1 cellular context compared by ENCODE assay signal in the genomic region with DNA sequence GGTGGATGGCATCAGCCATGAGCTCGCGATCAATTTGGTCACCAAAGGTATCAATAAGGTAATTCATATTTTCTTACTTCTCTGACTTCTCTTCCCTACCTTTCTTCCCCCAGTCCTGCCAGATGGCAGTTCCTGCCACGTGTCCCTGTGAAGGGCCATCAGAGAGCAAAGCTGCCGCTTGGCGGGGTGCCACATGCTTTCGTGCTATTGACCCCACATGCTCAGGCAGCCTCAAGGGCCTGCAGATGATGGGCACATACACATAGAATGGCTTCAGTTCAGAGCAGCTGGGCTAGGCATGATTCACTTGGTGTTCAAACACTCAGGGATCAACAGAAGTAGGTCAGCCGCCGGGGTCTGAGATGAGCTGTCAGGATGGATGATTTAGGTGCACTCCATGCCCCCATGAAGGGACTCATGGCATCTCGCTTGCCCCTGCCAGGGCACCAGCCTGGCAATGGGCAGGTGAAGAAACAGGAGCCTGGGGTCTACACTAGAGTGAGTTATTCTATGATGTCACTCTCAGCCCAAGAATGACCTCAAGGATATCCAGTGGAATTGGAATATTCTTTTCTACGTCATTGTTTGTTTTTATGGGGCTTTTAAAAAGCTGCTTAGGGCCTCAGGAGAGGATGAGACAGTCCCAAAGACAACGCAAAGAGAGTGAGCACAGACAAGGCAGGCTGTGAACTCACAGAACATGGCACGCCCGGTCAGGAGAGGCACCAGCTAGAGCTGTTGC.
TF ChIP-seq lines count a peak whose summit lies in the region.

No MANE protein-coding gene starts in this region.

TF ChIP-seq in HepG2, 621 proteins besides CTCF, POLR2A, EP300 and RAD21 (continues in another document):
- peak; percentile 51 for TF ChIP-seq FOXA3 (CRISPR knock-in tag; IDR thresholded peaks at IDR 0.05)
- TF ChIP-seq ZBTB34 (CRISPR knock-in tag; IDR thresholded peaks at IDR 0.05): no peak
- TF ChIP-seq, protein P1, sequence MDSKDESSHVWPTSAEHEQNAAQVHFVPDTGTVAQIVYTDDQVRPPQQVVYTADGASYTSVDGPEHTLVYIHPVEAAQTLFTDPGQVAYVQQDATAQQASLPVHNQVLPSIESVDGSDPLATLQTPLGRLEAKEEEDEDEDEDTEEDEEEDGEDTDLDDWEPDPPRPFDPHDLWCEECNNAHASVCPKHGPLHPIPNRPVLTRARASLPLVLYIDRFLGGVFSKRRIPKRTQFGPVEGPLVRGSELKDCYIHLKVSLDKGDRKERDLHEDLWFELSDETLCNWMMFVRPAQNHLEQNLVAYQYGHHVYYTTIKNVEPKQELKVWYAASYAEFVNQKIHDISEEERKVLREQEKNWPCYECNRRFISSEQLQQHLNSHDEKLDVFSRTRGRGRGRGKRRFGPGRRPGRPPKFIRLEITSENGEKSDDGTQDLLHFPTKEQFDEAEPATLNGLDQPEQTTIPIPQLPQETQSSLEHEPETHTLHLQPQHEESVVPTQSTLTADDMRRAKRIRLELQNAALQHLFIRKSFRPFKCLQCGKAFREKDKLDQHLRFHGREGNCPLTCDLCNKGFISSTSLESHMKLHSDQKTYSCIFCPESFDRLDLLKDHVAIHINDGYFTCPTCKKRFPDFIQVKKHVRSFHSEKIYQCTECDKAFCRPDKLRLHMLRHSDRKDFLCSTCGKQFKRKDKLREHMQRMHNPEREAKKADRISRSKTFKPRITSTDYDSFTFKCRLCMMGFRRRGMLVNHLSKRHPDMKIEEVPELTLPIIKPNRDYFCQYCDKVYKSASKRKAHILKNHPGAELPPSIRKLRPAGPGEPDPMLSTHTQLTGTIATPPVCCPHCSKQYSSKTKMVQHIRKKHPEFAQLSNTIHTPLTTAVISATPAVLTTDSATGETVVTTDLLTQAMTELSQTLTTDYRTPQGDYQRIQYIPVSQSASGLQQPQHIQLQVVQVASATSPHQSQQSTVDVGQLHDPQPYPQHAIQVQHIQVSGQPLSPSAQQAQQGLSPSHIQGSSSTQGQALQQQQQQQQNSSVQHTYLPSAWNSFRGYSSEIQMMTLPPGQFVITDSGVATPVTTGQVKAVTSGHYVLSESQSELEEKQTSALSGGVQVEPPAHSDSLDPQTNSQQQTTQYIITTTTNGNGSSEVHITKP (CRISPR knock-in tag; IDR thresholded peaks at IDR 0.05; ENCODE audit: low read depth): no peak
- no peak for TF ChIP-seq ZBTB20 (CRISPR knock-in tag; IDR thresholded peaks at IDR 0.05; ENCODE audit: borderline replicate concordance, low read depth)
- no peak for TF ChIP-seq HNRNPUL1 (IDR thresholded peaks at IDR 0.05; ENCODE audit: low read depth, low read length)
- no peak for TF ChIP-seq TOPORS (CRISPR knock-in tag; IDR thresholded peaks at IDR 0.05)
- no peak for TF ChIP-seq ZNF569 (CRISPR knock-in tag; IDR thresholded peaks at IDR 0.05; ENCODE audit: borderline replicate concordance)
- TF ChIP-seq MAF1 (CRISPR knock-in tag; IDR thresholded peaks at IDR 0.05; ENCODE audit: borderline replicate concordance): no peak
- peak; percentile 26 for TF ChIP-seq TBL1XR1 (IDR thresholded peaks at IDR 0.05; ENCODE audit: borderline replicate concordance, low read length, partially characterized antibody)
- TF ChIP-seq KLF16 (CRISPR knock-in tag; IDR thresholded peaks at IDR 0.05): no peak
- no peak for TF ChIP-seq SIN3B (IDR thresholded peaks at IDR 0.05; ENCODE audit: low read length)
- TF ChIP-seq ZNF670 (CRISPR knock-in tag; IDR thresholded peaks at IDR 0.05; ENCODE audit: borderline replicate concordance): no peak
- TF ChIP-seq TSC22D2 (CRISPR knock-in tag; IDR thresholded peaks at IDR 0.05; ENCODE audit: borderline replicate concordance): no peak
- TF ChIP-seq ZNF800 (CRISPR knock-in tag; IDR thresholded peaks at IDR 0.05): no peak
- TF ChIP-seq, protein P2, sequence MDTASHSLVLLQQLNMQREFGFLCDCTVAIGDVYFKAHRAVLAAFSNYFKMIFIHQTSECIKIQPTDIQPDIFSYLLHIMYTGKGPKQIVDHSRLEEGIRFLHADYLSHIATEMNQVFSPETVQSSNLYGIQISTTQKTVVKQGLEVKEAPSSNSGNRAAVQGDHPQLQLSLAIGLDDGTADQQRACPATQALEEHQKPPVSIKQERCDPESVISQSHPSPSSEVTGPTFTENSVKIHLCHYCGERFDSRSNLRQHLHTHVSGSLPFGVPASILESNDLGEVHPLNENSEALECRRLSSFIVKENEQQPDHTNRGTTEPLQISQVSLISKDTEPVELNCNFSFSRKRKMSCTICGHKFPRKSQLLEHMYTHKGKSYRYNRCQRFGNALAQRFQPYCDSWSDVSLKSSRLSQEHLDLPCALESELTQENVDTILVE (CRISPR knock-in tag; IDR thresholded peaks at IDR 0.05): no peak
- no peak for TF ChIP-seq ZSCAN25 (CRISPR knock-in tag; IDR thresholded peaks at IDR 0.05)
- no peak for TF ChIP-seq GABPA (IDR thresholded peaks at IDR 0.05; ENCODE audit: low read depth, low read length)
- TF ChIP-seq GABPA (CRISPR knock-in tag; IDR thresholded peaks at IDR 0.05; ENCODE audit: low read depth): no peak
- TF ChIP-seq SMARCE1 (IDR thresholded peaks at IDR 0.05; ENCODE audit: borderline replicate concordance): no peak
- no peak for TF ChIP-seq RBFOX2 (IDR thresholded peaks at IDR 0.05; ENCODE audit: low read depth, low read length)
- TF ChIP-seq ZNF350 (CRISPR knock-in tag; IDR thresholded peaks at IDR 0.05; ENCODE audit: borderline replicate concordance, low read depth): 0 out of 2 replicates have a peak, but pooled peaks have one; percentile 37
- TF ChIP-seq ZNF260 (CRISPR knock-in tag; IDR thresholded peaks at IDR 0.05; ENCODE audit: borderline replicate concordance, low read depth): no peak
- TF ChIP-seq E2F2 (CRISPR knock-in tag; IDR thresholded peaks at IDR 0.05; ENCODE audit: borderline replicate concordance): no peak
- peak; percentile 46 for TF ChIP-seq XRCC5 (optimal IDR thresholded peaks at IDR 0.05; ENCODE audit: low read length)
- no peak for TF ChIP-seq ZNF570 (CRISPR knock-in tag; IDR thresholded peaks at IDR 0.05; ENCODE audit: borderline replicate concordance)
- TF ChIP-seq SIX1 (CRISPR knock-in tag; IDR thresholded peaks at IDR 0.05; ENCODE audit: borderline replicate concordance): no peak
- no peak for TF ChIP-seq KMT2B (CRISPR knock-in tag; IDR thresholded peaks at IDR 0.05)
- no peak for TF ChIP-seq NFYB (CRISPR knock-in tag; IDR thresholded peaks at IDR 0.05)
- TF ChIP-seq KAT8 (CRISPR knock-in tag; IDR thresholded peaks at IDR 0.05): no peak
- peak; percentile 21; the same call in 1 of the 2 replicates for TF ChIP-seq ZGPAT (CRISPR knock-in tag; IDR thresholded peaks at IDR 0.05)
- TF ChIP-seq TCF7L2 (IDR thresholded peaks at IDR 0.05; ENCODE audit: low read depth, low read length): no peak
- TF ChIP-seq RFXAP (CRISPR knock-in tag; IDR thresholded peaks at IDR 0.05; ENCODE audit: borderline replicate concordance): no peak
- no peak for TF ChIP-seq ZNF510 (CRISPR knock-in tag; IDR thresholded peaks at IDR 0.05; ENCODE audit: low read depth)
- TF ChIP-seq NFE2 (CRISPR knock-in tag; IDR thresholded peaks at IDR 0.05): no peak
- TF ChIP-seq ZNF616 (CRISPR knock-in tag; IDR thresholded peaks at IDR 0.05; ENCODE audit: low read depth): no peak
- TF ChIP-seq ZNF136 (CRISPR knock-in tag; IDR thresholded peaks at IDR 0.05; ENCODE audit: low read depth): no peak
- TF ChIP-seq, protein P3, sequence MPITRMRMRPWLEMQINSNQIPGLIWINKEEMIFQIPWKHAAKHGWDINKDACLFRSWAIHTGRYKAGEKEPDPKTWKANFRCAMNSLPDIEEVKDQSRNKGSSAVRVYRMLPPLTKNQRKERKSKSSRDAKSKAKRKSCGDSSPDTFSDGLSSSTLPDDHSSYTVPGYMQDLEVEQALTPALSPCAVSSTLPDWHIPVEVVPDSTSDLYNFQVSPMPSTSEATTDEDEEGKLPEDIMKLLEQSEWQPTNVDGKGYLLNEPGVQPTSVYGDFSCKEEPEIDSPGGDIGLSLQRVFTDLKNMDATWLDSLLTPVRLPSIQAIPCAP (CRISPR knock-in tag; IDR thresholded peaks at IDR 0.05; ENCODE audit: low read depth): no peak
- TF ChIP-seq, protein P4, sequence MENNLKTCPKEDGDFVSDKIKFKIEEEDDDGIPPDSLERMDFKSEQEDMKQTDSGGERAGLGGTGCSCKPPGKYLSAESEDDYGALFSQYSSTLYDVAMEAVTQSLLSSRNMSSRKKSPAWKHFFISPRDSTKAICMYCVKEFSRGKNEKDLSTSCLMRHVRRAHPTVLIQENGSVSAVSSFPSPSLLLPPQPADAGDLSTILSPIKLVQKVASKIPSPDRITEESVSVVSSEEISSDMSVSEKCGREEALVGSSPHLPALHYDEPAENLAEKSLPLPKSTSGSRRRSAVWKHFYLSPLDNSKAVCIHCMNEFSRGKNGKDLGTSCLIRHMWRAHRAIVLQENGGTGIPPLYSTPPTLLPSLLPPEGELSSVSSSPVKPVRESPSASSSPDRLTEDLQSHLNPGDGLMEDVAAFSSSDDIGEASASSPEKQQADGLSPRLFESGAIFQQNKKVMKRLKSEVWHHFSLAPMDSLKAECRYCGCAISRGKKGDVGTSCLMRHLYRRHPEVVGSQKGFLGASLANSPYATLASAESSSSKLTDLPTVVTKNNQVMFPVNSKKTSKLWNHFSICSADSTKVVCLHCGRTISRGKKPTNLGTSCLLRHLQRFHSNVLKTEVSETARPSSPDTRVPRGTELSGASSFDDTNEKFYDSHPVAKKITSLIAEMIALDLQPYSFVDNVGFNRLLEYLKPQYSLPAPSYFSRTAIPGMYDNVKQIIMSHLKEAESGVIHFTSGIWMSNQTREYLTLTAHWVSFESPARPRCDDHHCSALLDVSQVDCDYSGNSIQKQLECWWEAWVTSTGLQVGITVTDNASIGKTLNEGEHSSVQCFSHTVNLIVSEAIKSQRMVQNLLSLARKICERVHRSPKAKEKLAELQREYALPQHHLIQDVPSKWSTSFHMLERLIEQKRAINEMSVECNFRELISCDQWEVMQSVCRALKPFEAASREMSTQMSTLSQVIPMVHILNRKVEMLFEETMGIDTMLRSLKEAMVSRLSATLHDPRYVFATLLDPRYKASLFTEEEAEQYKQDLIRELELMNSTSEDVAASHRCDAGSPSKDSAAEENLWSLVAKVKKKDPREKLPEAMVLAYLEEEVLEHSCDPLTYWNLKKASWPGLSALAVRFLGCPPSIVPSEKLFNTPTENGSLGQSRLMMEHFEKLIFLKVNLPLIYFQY (CRISPR knock-in tag; IDR thresholded peaks at IDR 0.05; ENCODE audit: borderline replicate concordance): no peak
- no peak for TF ChIP-seq ZSCAN21 (CRISPR knock-in tag; IDR thresholded peaks at IDR 0.05; ENCODE audit: borderline replicate concordance)
- TF ChIP-seq, protein P5, sequence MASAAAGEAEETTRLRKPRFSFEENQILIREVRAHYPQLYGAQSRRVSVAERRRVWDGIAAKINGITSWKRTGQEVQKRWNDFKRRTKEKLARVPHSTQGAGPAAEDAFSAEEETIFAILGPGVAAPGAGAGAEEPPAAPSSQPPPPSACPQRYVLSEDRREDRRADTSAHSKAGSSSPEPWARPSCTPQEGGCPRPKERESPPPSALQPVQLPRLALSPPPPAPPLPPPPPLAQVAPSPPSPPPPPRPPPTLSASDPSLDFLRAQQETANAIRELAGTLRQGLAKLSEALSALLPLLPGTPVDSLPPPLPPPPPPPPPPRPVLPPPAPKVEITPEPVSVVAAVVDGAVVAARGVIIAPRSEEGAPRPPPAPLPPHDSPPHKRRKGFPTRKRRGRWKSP (CRISPR knock-in tag; IDR thresholded peaks at IDR 0.05): no peak
- TF ChIP-seq PRMT3 (CRISPR knock-in tag; IDR thresholded peaks at IDR 0.05; ENCODE audit: borderline replicate concordance, low read depth): no peak
